Comparison of ENCODE assay signal across 14 cellular contexts in the genomic region with DNA sequence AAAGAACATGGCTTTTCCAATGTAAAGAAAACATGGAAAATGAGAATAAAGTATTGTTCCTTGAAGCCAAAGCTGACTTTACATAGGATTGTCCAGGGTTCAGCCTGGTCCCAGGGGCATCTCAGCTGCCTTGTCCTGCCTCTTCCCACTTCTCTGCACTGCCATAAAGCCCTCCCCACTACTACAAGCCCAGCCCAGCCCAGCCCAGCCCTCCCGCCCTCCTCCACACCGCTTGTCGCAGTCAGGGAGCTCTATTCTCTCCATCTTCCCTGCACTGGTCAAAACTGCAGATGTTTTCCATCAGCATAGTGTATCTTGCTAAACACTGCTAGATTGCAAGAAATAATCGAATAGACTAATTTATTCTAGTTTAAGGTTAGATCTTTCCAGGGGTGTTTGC.
"Had no signal": no experiment of that assay in that cellular context is flagged by ENCODE, and none has a peak within 500 bp of the region (broad histone marks: within the 10 kb centered on the region; RNA-seq: fewer than 3 reads in every experiment).

No MANE protein-coding gene starts in this region.

- H3K4me1 Mint-ChIP-seq: naive thymus-derived CD4-positive, alpha-beta T cell had no signal

- H3K9me3 Mint-ChIP-seq: nephron progenitor cell, type B pancreatic cell had no signal

- H3K9me3 ChIP-seq: neutrophil, suprapubic skin, thyroid gland had no signal

- DNase-seq: effector CD4-positive, alpha-beta T cell; glutamatergic neuron; left colon; naive thymus-derived CD4-positive, alpha-beta T cell; nephron progenitor cell; right cardiac atrium; small intestine; stimulated activated CD4-positive, alpha-beta T cell treated with anti-CD3 and anti-CD28 coated beads, Interleukin-12 subunit alpha, Interleukin-12 subunit beta, amount 100 ng/mL, for 4 hours; stimulated activated naive CD4-positive, alpha-beta T cell; thyroid gland had no signal

- H3K27me3 ChIP-seq: neutrophil, suprapubic skin, thyroid gland had no signal

- H3K4me3 Mint-ChIP-seq: naive thymus-derived CD4-positive, alpha-beta T cell; nephron progenitor cell; type B pancreatic cell had no signal

- H3K36me3 Mint-ChIP-seq: naive thymus-derived CD4-positive, alpha-beta T cell had no signal

- H3K4me3 ChIP-seq: coronary artery, suprapubic skin, thyroid gland had no signal

- H3K4me1 ChIP-seq: suprapubic skin, thyroid gland had no signal

- H3K27ac Mint-ChIP-seq: nephron progenitor cell, type B pancreatic cell had no signal

- H3K27ac ChIP-seq: coronary artery, neutrophil, suprapubic skin, thyroid gland had no signal

- H3K36me3 ChIP-seq: neutrophil, suprapubic skin, thyroid gland had no signal

- ATAC-seq: left colon; naive thymus-derived CD4-positive, alpha-beta T cell; right cardiac atrium had no signal
